1 cellular context compared by ENCODE assay signal in genomic region chr2:105321875-105322646, GRCh38.
TF ChIP-seq lines count a peak whose summit lies in the region.

No MANE protein-coding gene starts in this region.

TF ChIP-seq in GM12878, 131 proteins besides CTCF, POLR2A, EP300 and RAD21 (continued from another document):
- TF ChIP-seq SREBF1 (IDR thresholded peaks at IDR 0.05; ENCODE audit: low read length) (no peak), ZBTB11 (CRISPR knock-in tag; IDR thresholded peaks at IDR 0.05) (no peak), MXI1 (IDR thresholded peaks at IDR 0.05; ENCODE audit: low read depth, low read length) (no peak), NRF1 (conservative IDR thresholded peaks at IDR 0.05; ENCODE audit: low read depth, low read length) (no peak), E4F1 (IDR thresholded peaks at IDR 0.05; ENCODE audit: borderline replicate concordance, partially characterized antibody) (no peak), FOXM1 (IDR thresholded peaks at IDR 0.05; ENCODE audit: low read depth, low read length) (no peak), CBFB (IDR thresholded peaks at IDR 0.05; ENCODE audit: low read depth) (no peak), BACH1 (IDR thresholded peaks at IDR 0.05; ENCODE audit: borderline replicate concordance) (no peak), PBX3 (IDR thresholded peaks at IDR 0.05; ENCODE audit: insufficient replicate concordance, low read depth, low read length) (no peak), GATAD2B (conservative IDR thresholded peaks at IDR 0.05; ENCODE audit: low read depth) (no peak), ZNF687 (IDR thresholded peaks at IDR 0.05) (no peak), USF2 (IDR thresholded peaks at IDR 0.05; ENCODE audit: borderline replicate concordance, low read depth, low read length) (no peak), PRDM15 (CRISPR knock-in tag; IDR thresholded peaks at IDR 0.05) (no peak), MEF2B (IDR thresholded peaks at IDR 0.05; ENCODE audit: partially characterized antibody, poor library complexity, severe bottlenecking) (no peak), MAX (IDR thresholded peaks at IDR 0.05; ENCODE audit: low read depth, low read length) (no peak), CREB1 (IDR thresholded peaks at IDR 0.05; ENCODE audit: low read depth) (no peak), NKRF (conservative IDR thresholded peaks at IDR 0.05) (no peak), NR2C2 (IDR thresholded peaks at IDR 0.05; ENCODE audit: borderline replicate concordance, control insufficient read depth, insufficient read length, low read depth) (no peak)
TF ChIP-seq in GM12878: peak in this region for 0.
